In the genomic region with DNA sequence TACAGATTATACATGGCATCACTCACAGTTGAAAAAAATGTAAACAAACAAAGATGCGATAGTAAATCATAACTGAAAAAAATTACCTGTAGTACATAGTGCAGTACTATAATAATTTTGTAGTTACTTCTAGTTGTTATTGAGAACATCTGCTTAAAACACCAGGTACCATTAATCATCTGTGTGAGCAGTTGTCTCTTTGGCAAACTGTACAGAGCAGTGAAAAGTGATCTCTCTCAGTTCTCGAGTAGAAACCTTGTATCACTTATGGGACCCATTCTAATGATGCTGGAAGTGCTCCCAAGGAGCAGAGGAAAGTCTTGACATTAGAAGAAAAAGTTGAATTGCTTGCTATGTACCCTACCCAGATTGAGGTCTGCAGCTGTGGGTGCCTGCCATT, we compare ENCODE assay signal across 25 cellular contexts.
"Had no signal": no experiment of that assay in that cellular context is flagged by ENCODE, and none has a peak within 500 bp of the region (broad histone marks: within the 10 kb centered on the region; RNA-seq: fewer than 3 reads in every experiment).

No MANE protein-coding gene starts in this region.

- H3K9ac ChIP-seq: KMS-11 had no signal

- H3K36me3 Mint-ChIP-seq: activated naive CD4-positive, alpha-beta T cell treated with anti-CD3 and anti-CD28 coated beads, Interleukin-2, amount 50 U/mL, for 24 hours; activated naive CD8-positive, alpha-beta T cell treated with anti-CD3 and anti-CD28 coated beads, Interleukin-2, amount 10 ng/mL, durations not matched to agents 7 days and 5 days; brain had no signal

- H3K27ac Mint-ChIP-seq: activated CD4-positive, alpha-beta T cell treated with anti-CD3 and anti-CD28 coated beads, Interleukin-2, amount 10 ng/mL, durations not matched to agents 24 days and 14 days; activated CD8-positive, alpha-beta T cell treated with anti-CD3 and anti-CD28 coated beads, Interleukin-2, amount 10 ng/mL, durations not matched to agents 7 days and 5 days; activated naive CD4-positive, alpha-beta T cell treated with anti-CD3 and anti-CD28 coated beads, Interleukin-2, amount 50 U/mL, for 24 hours; activated naive CD8-positive, alpha-beta T cell treated with anti-CD3 and anti-CD28 coated beads, Interleukin-2, amount 10 ng/mL, durations not matched to agents 7 days and 5 days; activated T-cell treated with anti-CD3 and anti-CD28 coated beads, Interleukin-2, amount 50 U/mL, for 24 hours; activated T-helper 2 cell treated with anti-CD3 and anti-CD28 coated beads, Interferon-gamma antibody, Interleukin-2, Interleukin-4, amounts not matched to agents 10 μg/mL and 5 μg/mL and 100 μg/mL, durations not matched to agents 14 hours and 24 hours and 36 hours; brain; T-helper 1 cell treated with Interleukin-12 subunit alpha and Interleukin-12 subunit beta and Interleukin-4 antibody, amounts not matched to agents 30 μg/mL and 1 μg/mL, for 36 hours; T-helper 2 cell treated with Interferon-gamma antibody and Interleukin-4, amounts not matched to agents 5 μg/mL and 100 μg/mL, for 36 hours had no signal

- FAIRE-seq: bronchial epithelial cell, TTC549 had no signal

- H3K27ac ChIP-seq: KMS-11 had no signal

- H3K4me2 ChIP-seq: KMS-11 had no signal

- H3K4me3 Mint-ChIP-seq: activated CD4-positive, alpha-beta T cell treated with anti-CD3 and anti-CD28 coated beads, Interleukin-2, amount 10 ng/mL, durations not matched to agents 24 days and 14 days; activated CD8-positive, alpha-beta T cell treated with anti-CD3 and anti-CD28 coated beads, Interleukin-2, amount 10 ng/mL, durations not matched to agents 7 days and 5 days; activated naive CD4-positive, alpha-beta T cell treated with anti-CD3 and anti-CD28 coated beads, Interleukin-2, amount 50 U/mL, for 24 hours; activated naive CD8-positive, alpha-beta T cell treated with anti-CD3 and anti-CD28 coated beads, Interleukin-2, amount 10 ng/mL, durations not matched to agents 7 days and 5 days; activated T-cell treated with anti-CD3 and anti-CD28 coated beads, Interleukin-2, amount 50 U/mL, for 24 hours; brain; T-helper 1 cell treated with Interleukin-12 subunit alpha and Interleukin-12 subunit beta and Interleukin-4 antibody, amounts not matched to agents 30 μg/mL and 1 μg/mL, for 36 hours; T-helper 2 cell treated with Interferon-gamma antibody and Interleukin-4, amounts not matched to agents 5 μg/mL and 100 μg/mL, for 36 hours had no signal

- H3K9me3 Mint-ChIP-seq: activated CD4-positive, alpha-beta T cell treated with anti-CD3 and anti-CD28 coated beads, Interleukin-2, amount 10 ng/mL, durations not matched to agents 24 days and 14 days; activated naive CD4-positive, alpha-beta T cell treated with anti-CD3 and anti-CD28 coated beads, Interleukin-2, amount 50 U/mL, for 24 hours; activated naive CD8-positive, alpha-beta T cell treated with anti-CD3 and anti-CD28 coated beads, Interleukin-2, amount 10 ng/mL, durations not matched to agents 7 days and 5 days; activated T-cell treated with anti-CD3 and anti-CD28 coated beads, Interleukin-2, amount 50 U/mL, for 24 hours; activated T-helper 2 cell treated with anti-CD3 and anti-CD28 coated beads, Interferon-gamma antibody, Interleukin-2, Interleukin-4, amounts not matched to agents 10 μg/mL and 5 μg/mL and 100 μg/mL, durations not matched to agents 14 hours and 24 hours and 36 hours; T-helper 1 cell treated with Interleukin-12 subunit alpha and Interleukin-12 subunit beta and Interleukin-4 antibody, amounts not matched to agents 30 μg/mL and 1 μg/mL, for 36 hours; T-helper 2 cell treated with Interferon-gamma antibody and Interleukin-4, amounts not matched to agents 5 μg/mL and 100 μg/mL, for 36 hours had no signal

- H3K27me3 Mint-ChIP-seq: activated CD4-positive, alpha-beta T cell treated with anti-CD3 and anti-CD28 coated beads, Interleukin-2, amount 10 ng/mL, durations not matched to agents 24 days and 14 days; activated naive CD4-positive, alpha-beta T cell treated with anti-CD3 and anti-CD28 coated beads, Interleukin-2, amount 50 U/mL, for 24 hours; activated naive CD8-positive, alpha-beta T cell treated with anti-CD3 and anti-CD28 coated beads, Interleukin-2, amount 10 ng/mL, durations not matched to agents 7 days and 5 days; activated T-cell treated with anti-CD3 and anti-CD28 coated beads, Interleukin-2, amount 50 U/mL, for 24 hours had no signal

- ATAC-seq: activated CD8-positive, alpha-beta T cell treated with anti-CD3 and anti-CD28 coated beads, Interleukin-2, amount 10 ng/mL, durations not matched to agents 7 days and 5 days had no signal

- DNase-seq: activated CD4-positive, alpha-beta T cell treated with anti-CD3 and anti-CD28 coated beads, Interleukin-2, amount 10 ng/mL, durations not matched to agents 24 days and 14 days; activated CD4-positive, alpha-beta T cell treated with anti-CD3 and anti-CD28 coated beads, Interleukin-2, amount 50 U/mL, for 4 hours; activated CD8-positive, alpha-beta T cell treated with anti-CD3 and anti-CD28 coated beads, Interleukin-2, amount 10 ng/mL, durations not matched to agents 7 days and 5 days; activated gamma-delta T cell; activated naive CD4-positive, alpha-beta T cell treated with Interleukin-2 at 50 U/mL for 16 hours; activated naive CD8-positive, alpha-beta T cell treated with anti-CD3 and anti-CD28 coated beads, Interleukin-2, amount 10 ng/mL, durations not matched to agents 7 days and 5 days; activated T-cell treated with anti-CD3 and anti-CD28 coated beads, Interleukin-2, amount 50 U/mL, for 24 hours; caudate nucleus; cerebellar nuclear complex; NCI-H1092 treated with DMSO at 0.1 percent for 48 hours; NCI-H1417 treated with DMSO at 0.1 percent for 48 hours; NCI-H1930; NCI-H2081 treated with DMSO at 0.1 percent for 48 hours; NCI-H226; NCI-H446 treated with DMSO at 0.1 percent for 48 hours; OCI-M1; Right ventricle myocardium superior had no signal

- H3K4me1 Mint-ChIP-seq: activated CD4-positive, alpha-beta T cell treated with anti-CD3 and anti-CD28 coated beads, Interleukin-2, amount 10 ng/mL, durations not matched to agents 24 days and 14 days; activated naive CD4-positive, alpha-beta T cell treated with anti-CD3 and anti-CD28 coated beads, Interleukin-2, amount 50 U/mL, for 24 hours; activated naive CD8-positive, alpha-beta T cell treated with anti-CD3 and anti-CD28 coated beads, Interleukin-2, amount 10 ng/mL, durations not matched to agents 7 days and 5 days had no signal
